ENCODE assay signal across 1 cellular context in genomic region chr18:41373612-41374011, GRCh38.
TF ChIP-seq lines count a peak whose summit lies in the region.

No MANE protein-coding gene starts in this region.

TF ChIP-seq in WTC11, 78 proteins besides CTCF, POLR2A, EP300 and RAD21 (continued from another document):
- no peak for TF ChIP-seq STAT6 (CRISPR knock-in tag; conservative IDR thresholded peaks at IDR 0.05; ENCODE audit: low read depth)
